ENCODE assay signal across 23 cellular contexts in genomic region chr17:65787503-65787902, GRCh38.
"Had no signal": no experiment of that assay in that cellular context is flagged by ENCODE, and none has a peak within 500 bp of the region (broad histone marks: within the 10 kb centered on the region; RNA-seq: fewer than 3 reads in every experiment).

No MANE protein-coding gene starts in this region.

- FAIRE-seq: colon, endothelial cell of umbilical vein, islet of Langerhans, keratinocyte had no signal

- H3K9me3 ChIP-seq: esophagus muscularis mucosa, gastrocnemius medialis, left lung, lower lobe of right lung had no signal

- H3K36me3 ChIP-seq: esophagus muscularis mucosa, gastrocnemius medialis, heart right ventricle, left lung, lower lobe of right lung had no signal

- H3K27me3 ChIP-seq: dorsolateral prefrontal cortex, esophagus muscularis mucosa, foreskin keratinocyte, gastrocnemius medialis, heart right ventricle, left lung had no signal

- DNase-seq: dermis blood vessel endothelial cell; dorsolateral prefrontal cortex; effector CD4-positive, alpha-beta T cell; effector memory CD4-positive, alpha-beta T cell; foreskin keratinocyte; gastrocnemius medialis; glutamatergic neuron; head of caudate nucleus; heart right ventricle; hippocampal formation; left cardiac atrium; left lung; left ventricle myocardium superior; lower lobe of right lung; mesenchymal stem cell; mucosa of descending colon; naive B cell had no signal

- ATAC-seq: foreskin keratinocyte, gastrocnemius medialis, heart right ventricle, left cardiac atrium, left lung, left ventricle myocardium superior, lower lobe of right lung, mucosa of descending colon had no signal

- H3K27ac ChIP-seq: coronary artery, dorsolateral prefrontal cortex, foreskin keratinocyte, gastrocnemius medialis, heart right ventricle, left lung, lower lobe of right lung had no signal

- H3K4me3 ChIP-seq: coronary artery, dorsolateral prefrontal cortex, esophagus muscularis mucosa, gastrocnemius medialis, heart right ventricle, left lung, lower lobe of right lung, mucosa of descending colon had no signal
